ENCODE assay signal across 1 cellular context in genomic region chr15:90903733-90904536, GRCh38.
A peak's percentile ranks its signal among the peaks of the same experiment; 100 is the strongest.
TF ChIP-seq lines count a peak whose summit lies in the region.

No MANE protein-coding gene starts in this region.

TF ChIP-seq in K562, 482 proteins besides CTCF, POLR2A, EP300 and RAD21 (continued from another document):
- TF ChIP-seq KDM4B (IDR thresholded peaks at IDR 0.05; ENCODE audit: borderline replicate concordance in 2 of 2, low read depth in 1 of 2) = 0 out of 4 replicates have a peak, but pooled peaks of 1 of the 2 experiments have one; percentile 43
- peak; percentile 41 for TF ChIP-seq MTA3 (IDR thresholded peaks at IDR 0.05; ENCODE audit: borderline replicate concordance)
- TF ChIP-seq SMARCE1 (IDR thresholded peaks at IDR 0.05) = 0 out of 2 replicates have a peak, but pooled peaks have one; percentile 14
- TF ChIP-seq ZFP1 (CRISPR knock-in tag; IDR thresholded peaks at IDR 0.05) = peak; percentile 14; the same call in 1 of the 2 replicates
- TF ChIP-seq, protein P1, sequence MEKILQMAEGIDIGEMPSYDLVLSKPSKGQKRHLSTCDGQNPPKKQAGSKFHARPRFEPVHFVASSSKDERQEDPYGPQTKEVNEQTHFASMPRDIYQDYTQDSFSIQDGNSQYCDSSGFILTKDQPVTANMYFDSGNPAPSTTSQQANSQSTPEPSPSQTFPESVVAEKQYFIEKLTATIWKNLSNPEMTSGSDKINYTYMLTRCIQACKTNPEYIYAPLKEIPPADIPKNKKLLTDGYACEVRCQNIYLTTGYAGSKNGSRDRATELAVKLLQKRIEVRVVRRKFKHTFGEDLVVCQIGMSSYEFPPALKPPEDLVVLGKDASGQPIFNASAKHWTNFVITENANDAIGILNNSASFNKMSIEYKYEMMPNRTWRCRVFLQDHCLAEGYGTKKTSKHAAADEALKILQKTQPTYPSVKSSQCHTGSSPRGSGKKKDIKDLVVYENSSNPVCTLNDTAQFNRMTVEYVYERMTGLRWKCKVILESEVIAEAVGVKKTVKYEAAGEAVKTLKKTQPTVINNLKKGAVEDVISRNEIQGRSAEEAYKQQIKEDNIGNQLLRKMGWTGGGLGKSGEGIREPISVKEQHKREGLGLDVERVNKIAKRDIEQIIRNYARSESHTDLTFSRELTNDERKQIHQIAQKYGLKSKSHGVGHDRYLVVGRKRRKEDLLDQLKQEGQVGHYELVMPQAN (IDR thresholded peaks at IDR 0.05; ENCODE audit: borderline replicate concordance) = 0 out of 2 replicates have a peak, but pooled peaks have one; percentile 10
- peak; percentile 38; the same call in 1 of the 2 replicates for TF ChIP-seq ZNF592 (IDR thresholded peaks at IDR 0.05)
